Comparison of ENCODE assay signal across 9 cellular contexts in the genomic region with DNA sequence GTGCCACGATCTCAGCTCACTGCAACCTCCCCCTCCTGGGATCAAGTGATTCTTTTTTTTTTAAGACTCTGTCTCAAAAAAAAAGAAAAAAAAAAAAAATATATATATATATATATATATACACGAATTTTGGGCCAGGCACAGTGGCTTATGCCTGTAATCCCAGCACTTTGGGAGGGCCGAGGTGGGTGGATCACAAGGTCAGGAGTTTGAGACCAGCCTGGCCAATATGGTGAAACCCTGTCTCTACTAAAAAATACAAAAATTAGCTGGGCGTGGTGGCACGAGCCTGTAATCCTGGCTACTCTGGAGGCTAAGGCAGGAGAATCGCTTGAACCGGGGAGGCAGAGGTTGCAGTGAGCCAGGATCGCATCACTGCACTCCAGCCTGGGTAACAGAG. TPM values are rescaled to one million over a fixed set of nuclear protein-coding genes. Genes with fewer than 3 reads are reported as not detected.
DNase-seq lines count a peak whose midpoint lies in the region; ATAC-seq and TF ChIP-seq lines count a peak whose summit lies in the region.
"Not testable (repeated sequence)": the region's sequence is repeated elsewhere in the genome, so short reads cannot be mapped to it uniquely, and the experiment has no call there.
"Had no signal": no experiment of that assay in that cellular context is flagged by ENCODE, and none has a peak within 500 bp of the region (broad histone marks: within the 10 kb centered on the region; RNA-seq: fewer than 3 reads in every experiment).

No MANE protein-coding gene starts in this region.

- POLR2A ChIA-PET in CD4-positive, alpha-beta T cell (lab: Charles Lee), result interaction anchor here (1.8 to 16.3 kb wide), 4 partner anchors 14 to 67 kb away, joined by 4 to 599 read pairs (median 216); a partner anchor contains a TSS
- POLR2A ChIA-PET in OCI-LY7 (lab: Charles Lee), result interaction anchor here (0.6 kb wide), 2 partner anchors 35 to 85 kb away, joined by 3 to 4 read pairs; no protein-coding TSS in a partner anchor
- POLR2A ChIA-PET in activated B cell treated with CpG ODN at 0.5 μM for 24 hours (lab: Charles Lee), result interaction anchor here (0.7 to 8.7 kb wide), 5 partner anchors 14 to 213 kb away, joined by 3 to 339 read pairs (median 54); a partner anchor contains a TSS

- not testable (repeated sequence) for H3K4me3 ChIP-seq in OCI-LY7 (ENCODE audit: low read depth, low read length, poor library complexity, severe bottlenecking); lower lobe of right lung; spleen

- not testable (repeated sequence) for H3K79me2 ChIP-seq in OCI-LY7 (ENCODE audit: insufficient read depth, low read depth, low read length)

- not testable (repeated sequence) for H3K9me3 Mint-ChIP-seq in CD4-positive, alpha-beta T cell; activated B cell treated with CpG ODN at 0.5 μM for 24 hours; chondrocyte (ENCODE audit: low read depth)

- not testable (repeated sequence) for H4K20me1 ChIP-seq in OCI-LY7 (ENCODE audit: insufficient read depth, low read length)

- not testable (repeated sequence) for DNase-seq in CD4-positive, alpha-beta T cell; OCI-LY7 (ENCODE audit: low spot score); activated B cell treated with CpG ODN at 0.5 μM for 24 hours
- peak; percentile 12 for DNase-seq in activated effector memory CD4-positive, alpha-beta T cell treated with anti-CD3 and anti-CD28 coated beads, Interleukin-2, amount 50 U/mL, for 16 hours
- peak; percentile 30 for DNase-seq in chondrocyte (ENCODE audit: low spot score)
- peak; percentile 20 for DNase-seq in lower lobe of right lung
- DNase-seq in spleen, result peak; percentile 53

- not testable (repeated sequence) for ATAC-seq in CD4-positive, alpha-beta T cell (ENCODE audit: poor library complexity); activated B cell treated with CpG ODN at 0.5 μM for 24 hours (ENCODE audit: low read depth); lower lobe of right lung

- not testable (repeated sequence) for BruUV-seq in OCI-LY7 (replicated peaks; lab: Mats Ljungman, UMichigan)

- H3K4me2 ChIP-seq in OCI-LY7 (ENCODE audit: low read length), result not testable (repeated sequence)

- H3K9me2 ChIP-seq in OCI-LY7 (ENCODE audit: insufficient read depth, low read length), result not testable (repeated sequence)

- not testable (repeated sequence) for H3K4me3 Mint-ChIP-seq in CD4-positive, alpha-beta T cell; activated B cell treated with CpG ODN at 0.5 μM for 24 hours; chondrocyte (ENCODE audit: unreplicated experiment)

- WGBS in spleen, 5 donors, result 85 to 96% (median 89%) methylated on average over 8 of the region's 8 CpGs

- H3K9me3 ChIP-seq in CD4-positive, alpha-beta T cell (ENCODE audit: control insufficient read depth, low read length); OCI-LY7 (ENCODE audit: low read length); lower lobe of right lung; spleen: not testable (repeated sequence)

- CTCF ChIA-PET in CD4-positive, alpha-beta T cell (lab: Charles Lee), result interaction anchor here (2.5 kb wide), 1 partner anchor 22 kb away, joined by 49 read pairs; no protein-coding TSS in a partner anchor
- CTCF ChIA-PET in OCI-LY7 (lab: Charles Lee; ENCODE audit: unreplicated experiment), result not testable (repeated sequence)
- CTCF ChIA-PET in activated B cell treated with CpG ODN at 0.5 μM for 24 hours (lab: Charles Lee), result interaction anchor here (1.1 to 1.5 kb wide), 2 partner anchors 8 to 217 kb away, joined by 3 to 6 read pairs; no protein-coding TSS in a partner anchor

- H3K27me3 ChIP-seq in CD4-positive, alpha-beta T cell (ENCODE audit: control insufficient read depth, insufficient read depth, low read length); lower lobe of right lung (ENCODE audit: low read depth); spleen (replicated peaks in 1 of 7): not testable (repeated sequence)

- H2AFZ ChIP-seq in OCI-LY7 (ENCODE audit: low read length), result peak overlapping the region; percentile 34

- not testable (repeated sequence) for H3K36me3 ChIP-seq in OCI-LY7 (ENCODE audit: insufficient read depth, low read length); lower lobe of right lung; spleen

- H3K27ac ChIP-seq in CD4-positive, alpha-beta T cell (ENCODE audit: low read depth, low read length); OCI-LY7 (ENCODE audit: low read depth, low read length, poor library complexity, severe bottlenecking); lower lobe of right lung: not testable (repeated sequence)
- peak overlapping the region in 1 of 8 donors; percentile 95 for H3K27ac ChIP-seq in spleen

- peaks cover 30% of the 10 kb centered on the region for H3K4me1 Mint-ChIP-seq in CD4-positive, alpha-beta T cell (ENCODE audit: low read depth)
- H3K4me1 Mint-ChIP-seq in activated B cell treated with CpG ODN at 0.5 μM for 24 hours, result peaks cover 28% of the 10 kb centered on the region
- H3K4me1 Mint-ChIP-seq in chondrocyte (ENCODE audit: low read depth), result peaks cover 31% of the 10 kb centered on the region

- not testable (repeated sequence) for TF ChIP-seq CTCF in CD4-positive, alpha-beta T cell (IDR thresholded peaks at IDR 0.05); OCI-LY7 (conservative IDR thresholded peaks at IDR 0.05; ENCODE audit: low read length); activated B cell treated with CpG ODN at 0.5 μM for 24 hours (IDR thresholded peaks at IDR 0.05); chondrocyte (IDR thresholded peaks at IDR 0.05); lower lobe of right lung (IDR thresholded peaks at IDR 0.05); spleen (IDR thresholded peaks at IDR 0.05 in 8 of 11, conservative IDR thresholded peaks at IDR 0.05 in 3 of 11)

- peaks cover 30% of the 10 kb centered on the region for H3K36me3 Mint-ChIP-seq in CD4-positive, alpha-beta T cell (ENCODE audit: low read depth)
- H3K36me3 Mint-ChIP-seq in activated B cell treated with CpG ODN at 0.5 μM for 24 hours (ENCODE audit: low read depth) (peaks cover 17% of the 10 kb centered on the region), chondrocyte (ENCODE audit: low read depth) (peaks cover 11% of the 10 kb centered on the region)

- TF ChIP-seq POLR2A in spleen (IDR thresholded peaks at IDR 0.05), result not testable (repeated sequence)

- peak overlapping the region; percentile 86 for H3K27ac Mint-ChIP-seq in CD4-positive, alpha-beta T cell
- peak overlapping the region; percentile 59 for H3K27ac Mint-ChIP-seq in activated B cell treated with CpG ODN at 0.5 μM for 24 hours
- H3K27ac Mint-ChIP-seq in chondrocyte (ENCODE audit: unreplicated experiment), result not testable (repeated sequence)

- H3K4me1 ChIP-seq in OCI-LY7 (ENCODE audit: insufficient read depth, low read length, poor library complexity, severe bottlenecking), result peaks cover 30% of the 10 kb centered on the region
- H3K4me1 ChIP-seq in lower lobe of right lung, result peaks cover 31% of the 10 kb centered on the region
- peaks cover 11 to 36% (median 30%) of the 10 kb centered on the region in 6 donors for H3K4me1 ChIP-seq in spleen

- intact Hi-C loops in CD4-positive, alpha-beta T cell (cut with DNase I, micrococcal nuclease), result loop anchor here in 1 of 2 experiments (2.0 to 10.0 kb wide), 3 partner anchors 37 to 407 kb away; a partner anchor contains a TSS
- intact Hi-C loops in OCI-LY7 (cut with micrococcal nuclease; ENCODE audit: unreplicated experiment), result loop anchor here (2.0 kb wide), 1 partner anchor 21 kb away; no protein-coding TSS in a partner anchor
- intact Hi-C loops in activated B cell treated with CpG ODN at 0.5 μM for 24 hours (cut with micrococcal nuclease); lower lobe of right lung (cut with DNase I); spleen (cut with DNase I; ENCODE audit: low total_unique reads): not testable (repeated sequence)

- H3K27me3 Mint-ChIP-seq in CD4-positive, alpha-beta T cell; activated B cell treated with CpG ODN at 0.5 μM for 24 hours; chondrocyte (ENCODE audit: low read depth): not testable (repeated sequence)

RNA-seq across cellular contexts. Expression of a gene that starts 2.3 kb away (rescaled TPM):
- total RNA-seq in CD4-positive, alpha-beta T cell, result 100 to 1,000 TPM; 794 TPM
- 8.3 and 10.1 TPM in 2 replicates for total RNA-seq in OCI-LY7 (2014; rRNA removed; shearing (Covaris generic))
- total RNA-seq in OCI-LY7 (2022), result 8.8 and 10.8 TPM in 2 replicates
- total RNA-seq in activated B cell treated with CpG ODN at 0.5 μM for 24 hours, result 63.0 and 82.0 TPM in 2 replicates
- total RNA-seq in chondrocyte, result 24.2 to 30.0 TPM (median 29.0 TPM) in 3 replicates
- 27.7 TPM for total RNA-seq in lower lobe of right lung
- 10 to 100 TPM; 22.0 to 51.7 (median 33.1) TPM for total RNA-seq in spleen
- polyA plus RNA-seq in spleen, result 10 to 100 TPM; 14.7 to 24.6 (median 24.3) TPM

RNA-seq across cellular contexts. Expression of a gene that starts 9.3 kb away (rescaled TPM):
- total RNA-seq in CD4-positive, alpha-beta T cell, result 1 to 10 TPM; 1.8 to 2.1 TPM
- total RNA-seq in OCI-LY7 (2014; rRNA removed; shearing (Covaris generic)), result 1.5 TPM in 1 of 2 replicates, not detected in the other
- total RNA-seq in OCI-LY7 (2022), result not detected in 2 replicates
- total RNA-seq in activated B cell treated with CpG ODN at 0.5 μM for 24 hours, result not detected in 2 replicates
- total RNA-seq in chondrocyte, result not detected in 3 replicates
- 5.2 TPM for total RNA-seq in lower lobe of right lung
- total RNA-seq in spleen, result 1 to 10 TPM in 2 of 7 donors, under 1 TPM in 2, not detected in 3; 0.82 to 2.1 (median 1.1) TPM
- under 1 TPM; 0.15 to 0.58 (median 0.22) TPM for polyA plus RNA-seq in spleen
- polyA plus RNA-seq: GM23338 had no signal

RNA-seq across cellular contexts. Expression of a gene that starts 9.9 kb away (rescaled TPM):
- total RNA-seq in CD4-positive, alpha-beta T cell, result 1 to 10 TPM; 1.0 TPM
- 0.44 and 0.93 TPM in 2 replicates for total RNA-seq in OCI-LY7 (2014; rRNA removed; shearing (Covaris generic))
- total RNA-seq in OCI-LY7 (2022), result 3.1 and 3.3 TPM in 2 replicates
- total RNA-seq in activated B cell treated with CpG ODN at 0.5 μM for 24 hours, result 0.49 and 0.62 TPM in 2 replicates
- total RNA-seq in chondrocyte, result 0.19 to 0.37 TPM (median 0.33 TPM) in 3 replicates
- total RNA-seq in lower lobe of right lung, result 1.7 TPM
- under 1 TPM in 4 of 7 donors, not detected in 3; 0.16 to 0.61 (median 0.30) TPM for total RNA-seq in spleen
- polyA plus RNA-seq in spleen, result under 1 TPM; 0.32 to 0.89 (median 0.80) TPM
- total RNA-seq: A673 had no signal

RNA-seq across cellular contexts. Expression of a gene that starts 10.4 kb away (rescaled TPM):
- total RNA-seq in CD4-positive, alpha-beta T cell, result 10 to 100 TPM; 35.9 to 36.5 TPM
- total RNA-seq in OCI-LY7 (2014; rRNA removed; shearing (Covaris generic)), result 0.21 and 0.44 TPM in 2 replicates
- total RNA-seq in OCI-LY7 (2022), result 2.0 and 2.7 TPM in 2 replicates
- 25.8 and 27.6 TPM in 2 replicates for total RNA-seq in activated B cell treated with CpG ODN at 0.5 μM for 24 hours
- 43.4 to 46.5 TPM (median 44.1 TPM) in 3 replicates for total RNA-seq in chondrocyte
- total RNA-seq in lower lobe of right lung, result 8.7 TPM
- total RNA-seq in spleen, result 10 to 100 TPM in 1 of 7 donors, 1 to 10 TPM in 6; 2.8 to 11.9 (median 7.3) TPM
- polyA plus RNA-seq in spleen, result 1 to 10 TPM in 2 of 3 donors, under 1 TPM in 1; 0.73 to 5.5 (median 1.1) TPM

RNA-seq across cellular contexts. Expression of a gene that starts 22.5 kb away (rescaled TPM):
- total RNA-seq in CD4-positive, alpha-beta T cell, result 1,000 to 10,000 TPM; 3,394 to 3,436 TPM
- 4,149 and 4,355 TPM in 2 replicates for total RNA-seq in OCI-LY7 (2014; rRNA removed; shearing (Covaris generic))
- total RNA-seq in OCI-LY7 (2022), result 2,707 and 2,775 TPM in 2 replicates
- 3,767 and 4,240 TPM in 2 replicates for total RNA-seq in activated B cell treated with CpG ODN at 0.5 μM for 24 hours
- total RNA-seq in chondrocyte, result 1,170 to 1,234 TPM (median 1,179 TPM) in 3 replicates
- total RNA-seq in lower lobe of right lung, result 1,341 TPM
- 1,000 to 10,000 TPM; 1,626 to 2,405 (median 2,159) TPM for total RNA-seq in spleen
- 1,000 to 10,000 TPM; 4,436 to 6,194 (median 5,972) TPM for polyA plus RNA-seq in spleen
